Comparison of ENCODE assay signal across 1 cellular context in the genomic region with DNA sequence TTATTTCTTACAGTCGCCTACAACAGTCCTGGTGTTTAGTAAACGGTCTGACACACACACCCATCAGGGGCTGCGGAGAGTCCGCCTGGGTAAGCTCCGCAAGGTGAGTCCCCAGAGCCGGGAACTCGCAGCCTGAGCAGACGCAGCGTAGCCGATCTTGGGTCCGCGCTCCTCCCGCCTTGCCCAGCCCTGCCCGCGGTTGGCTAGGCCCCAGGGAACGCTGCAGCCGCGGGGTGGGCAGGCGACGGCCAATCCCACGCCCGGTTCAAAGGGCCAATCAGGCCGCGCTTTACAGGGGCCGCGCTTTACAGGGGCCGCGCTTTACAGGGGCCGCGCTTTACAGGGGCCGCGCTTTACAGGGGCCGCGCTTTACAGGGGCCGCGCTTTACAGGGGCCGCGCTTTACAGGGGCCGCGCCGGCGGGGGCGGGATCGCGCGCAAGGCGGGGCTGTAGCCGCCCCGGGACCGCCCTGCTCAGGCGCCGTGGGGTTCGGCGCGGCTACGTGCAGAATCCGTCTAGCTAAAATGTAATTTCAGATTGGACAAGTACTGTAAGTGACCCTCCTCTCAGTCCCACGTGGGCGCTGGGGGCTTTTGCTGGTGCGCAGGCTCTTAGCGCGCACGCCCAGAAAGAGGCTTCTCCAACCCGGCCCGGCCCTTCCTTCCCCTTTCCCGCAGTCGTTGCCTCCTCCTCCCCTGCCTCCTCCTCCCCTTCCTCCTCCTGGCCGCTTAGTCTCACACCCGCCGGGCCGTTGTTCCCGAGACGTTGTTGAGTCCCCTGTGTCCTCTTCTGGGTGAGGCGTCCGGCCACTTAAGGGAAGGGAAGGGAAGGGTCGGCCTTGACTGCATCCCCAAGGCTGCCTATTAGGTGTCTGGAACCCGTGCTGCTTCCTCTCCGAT.
TF ChIP-seq lines count a peak whose summit lies in the region.

A gene with protein sequence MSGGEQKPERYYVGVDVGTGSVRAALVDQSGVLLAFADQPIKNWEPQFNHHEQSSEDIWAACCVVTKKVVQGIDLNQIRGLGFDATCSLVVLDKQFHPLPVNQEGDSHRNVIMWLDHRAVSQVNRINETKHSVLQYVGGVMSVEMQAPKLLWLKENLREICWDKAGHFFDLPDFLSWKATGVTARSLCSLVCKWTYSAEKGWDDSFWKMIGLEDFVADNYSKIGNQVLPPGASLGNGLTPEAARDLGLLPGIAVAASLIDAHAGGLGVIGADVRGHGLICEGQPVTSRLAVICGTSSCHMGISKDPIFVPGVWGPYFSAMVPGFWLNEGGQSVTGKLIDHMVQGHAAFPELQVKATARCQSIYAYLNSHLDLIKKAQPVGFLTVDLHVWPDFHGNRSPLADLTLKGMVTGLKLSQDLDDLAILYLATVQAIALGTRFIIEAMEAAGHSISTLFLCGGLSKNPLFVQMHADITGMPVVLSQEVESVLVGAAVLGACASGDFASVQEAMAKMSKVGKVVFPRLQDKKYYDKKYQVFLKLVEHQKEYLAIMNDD (plus strand): TSS at position 737 of the 899 bp plus-strand sequence. CDS start 24,456 bp downstream, outside the sequence.

TF ChIP-seq in HepG2, 621 proteins besides CTCF, POLR2A, EP300 and RAD21 (continued from another document and continues in another):
- TF ChIP-seq, protein P1, sequence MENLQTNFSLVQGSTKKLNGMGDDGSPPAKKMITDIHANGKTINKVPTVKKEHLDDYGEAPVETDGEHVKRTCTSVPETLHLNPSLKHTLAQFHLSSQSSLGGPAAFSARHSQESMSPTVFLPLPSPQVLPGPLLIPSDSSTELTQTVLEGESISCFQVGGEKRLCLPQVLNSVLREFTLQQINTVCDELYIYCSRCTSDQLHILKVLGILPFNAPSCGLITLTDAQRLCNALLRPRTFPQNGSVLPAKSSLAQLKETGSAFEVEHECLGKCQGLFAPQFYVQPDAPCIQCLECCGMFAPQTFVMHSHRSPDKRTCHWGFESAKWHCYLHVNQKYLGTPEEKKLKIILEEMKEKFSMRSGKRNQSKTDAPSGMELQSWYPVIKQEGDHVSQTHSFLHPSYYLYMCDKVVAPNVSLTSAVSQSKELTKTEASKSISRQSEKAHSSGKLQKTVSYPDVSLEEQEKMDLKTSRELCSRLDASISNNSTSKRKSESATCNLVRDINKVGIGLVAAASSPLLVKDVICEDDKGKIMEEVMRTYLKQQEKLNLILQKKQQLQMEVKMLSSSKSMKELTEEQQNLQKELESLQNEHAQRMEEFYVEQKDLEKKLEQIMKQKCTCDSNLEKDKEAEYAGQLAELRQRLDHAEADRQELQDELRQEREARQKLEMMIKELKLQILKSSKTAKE (CRISPR knock-in tag; IDR thresholded peaks at IDR 0.05; ENCODE audit: borderline replicate concordance): no peak
- TF ChIP-seq, protein P2, sequence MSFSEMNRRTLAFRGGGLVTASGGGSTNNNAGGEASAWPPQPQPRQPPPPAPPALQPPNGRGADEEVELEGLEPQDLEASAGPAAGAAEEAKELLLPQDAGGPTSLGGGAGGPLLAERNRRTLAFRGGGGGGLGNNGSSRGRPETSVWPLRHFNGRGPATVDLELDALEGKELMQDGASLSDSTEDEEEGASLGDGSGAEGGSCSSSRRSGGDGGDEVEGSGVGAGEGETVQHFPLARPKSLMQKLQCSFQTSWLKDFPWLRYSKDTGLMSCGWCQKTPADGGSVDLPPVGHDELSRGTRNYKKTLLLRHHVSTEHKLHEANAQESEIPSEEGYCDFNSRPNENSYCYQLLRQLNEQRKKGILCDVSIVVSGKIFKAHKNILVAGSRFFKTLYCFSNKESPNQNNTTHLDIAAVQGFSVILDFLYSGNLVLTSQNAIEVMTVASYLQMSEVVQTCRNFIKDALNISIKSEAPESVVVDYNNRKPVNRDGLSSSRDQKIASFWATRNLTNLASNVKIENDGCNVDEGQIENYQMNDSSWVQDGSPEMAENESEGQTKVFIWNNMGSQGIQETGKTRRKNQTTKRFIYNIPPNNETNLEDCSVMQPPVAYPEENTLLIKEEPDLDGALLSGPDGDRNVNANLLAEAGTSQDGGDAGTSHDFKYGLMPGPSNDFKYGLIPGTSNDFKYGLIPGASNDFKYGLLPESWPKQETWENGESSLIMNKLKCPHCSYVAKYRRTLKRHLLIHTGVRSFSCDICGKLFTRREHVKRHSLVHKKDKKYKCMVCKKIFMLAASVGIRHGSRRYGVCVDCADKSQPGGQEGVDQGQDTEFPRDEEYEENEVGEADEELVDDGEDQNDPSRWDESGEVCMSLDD (CRISPR knock-in tag; IDR thresholded peaks at IDR 0.05; ENCODE audit: borderline replicate concordance): no peak
- TF ChIP-seq ZNF138 (CRISPR knock-in tag; IDR thresholded peaks at IDR 0.05; ENCODE audit: low read depth): no peak
- TF ChIP-seq ZBTB42 (CRISPR knock-in tag; IDR thresholded peaks at IDR 0.05): no peak
- TF ChIP-seq MED1 (CRISPR knock-in tag; IDR thresholded peaks at IDR 0.05): peak; percentile 74
- TF ChIP-seq IRF2 (CRISPR knock-in tag; IDR thresholded peaks at IDR 0.05): peak; percentile 30; the same call in 1 of the 2 replicates
- peak; percentile 37; the same call in 1 of the 2 replicates for TF ChIP-seq ZNF350 (CRISPR knock-in tag; IDR thresholded peaks at IDR 0.05; ENCODE audit: borderline replicate concordance, low read depth)
- TF ChIP-seq RBM39 (IDR thresholded peaks at IDR 0.05; ENCODE audit: low read depth, low read length, poor library complexity, severe bottlenecking): no peak
- TF ChIP-seq ZSCAN20 (CRISPR knock-in tag; IDR thresholded peaks at IDR 0.05; ENCODE audit: borderline replicate concordance): no peak
- TF ChIP-seq CENPX (CRISPR knock-in tag; IDR thresholded peaks at IDR 0.05): no peak
- no peak for TF ChIP-seq ZNF160 (CRISPR knock-in tag; IDR thresholded peaks at IDR 0.05)
- no peak for TF ChIP-seq ZNF672 (CRISPR knock-in tag; IDR thresholded peaks at IDR 0.05)
- TF ChIP-seq ZNF326 (CRISPR knock-in tag; IDR thresholded peaks at IDR 0.05; ENCODE audit: borderline replicate concordance): no peak
- TF ChIP-seq REPIN1 (CRISPR knock-in tag; IDR thresholded peaks at IDR 0.05; ENCODE audit: borderline replicate concordance, low read depth): no peak; the same call in 1 of the 2 replicates
- peak; percentile 88; the same call in 1 of the 2 replicates for TF ChIP-seq ZNF451 (CRISPR knock-in tag; IDR thresholded peaks at IDR 0.05)
- TF ChIP-seq AKAP8 (CRISPR knock-in tag; IDR thresholded peaks at IDR 0.05): no peak
- TF ChIP-seq ZNF557 (CRISPR knock-in tag; IDR thresholded peaks at IDR 0.05): no peak
- 0 out of 2 replicates have a peak, but pooled peaks have one; percentile 68 for TF ChIP-seq ZIK1 (CRISPR knock-in tag; IDR thresholded peaks at IDR 0.05; ENCODE audit: borderline replicate concordance, low read depth)
- TF ChIP-seq, protein P3, sequence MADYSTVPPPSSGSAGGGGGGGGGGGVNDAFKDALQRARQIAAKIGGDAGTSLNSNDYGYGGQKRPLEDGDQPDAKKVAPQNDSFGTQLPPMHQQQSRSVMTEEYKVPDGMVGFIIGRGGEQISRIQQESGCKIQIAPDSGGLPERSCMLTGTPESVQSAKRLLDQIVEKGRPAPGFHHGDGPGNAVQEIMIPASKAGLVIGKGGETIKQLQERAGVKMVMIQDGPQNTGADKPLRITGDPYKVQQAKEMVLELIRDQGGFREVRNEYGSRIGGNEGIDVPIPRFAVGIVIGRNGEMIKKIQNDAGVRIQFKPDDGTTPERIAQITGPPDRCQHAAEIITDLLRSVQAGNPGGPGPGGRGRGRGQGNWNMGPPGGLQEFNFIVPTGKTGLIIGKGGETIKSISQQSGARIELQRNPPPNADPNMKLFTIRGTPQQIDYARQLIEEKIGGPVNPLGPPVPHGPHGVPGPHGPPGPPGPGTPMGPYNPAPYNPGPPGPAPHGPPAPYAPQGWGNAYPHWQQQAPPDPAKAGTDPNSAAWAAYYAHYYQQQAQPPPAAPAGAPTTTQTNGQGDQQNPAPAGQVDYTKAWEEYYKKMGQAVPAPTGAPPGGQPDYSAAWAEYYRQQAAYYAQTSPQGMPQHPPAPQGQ (CRISPR knock-in tag; IDR thresholded peaks at IDR 0.05; ENCODE audit: borderline replicate concordance): no peak
- TF ChIP-seq MATR3 (CRISPR knock-in tag; IDR thresholded peaks at IDR 0.05): no peak
- no peak for TF ChIP-seq ZNF496 (CRISPR knock-in tag; IDR thresholded peaks at IDR 0.05; ENCODE audit: insufficient replicate concordance)
- TF ChIP-seq ZFP36 (IDR thresholded peaks at IDR 0.05; ENCODE audit: borderline replicate concordance, low read depth, low read length, partially characterized antibody): no peak
- TF ChIP-seq ETV6 (CRISPR knock-in tag; conservative IDR thresholded peaks at IDR 0.05): no peak
- TF ChIP-seq HNRNPUL1 (IDR thresholded peaks at IDR 0.05; ENCODE audit: low read depth, low read length): no peak
- TF ChIP-seq HCFC1 (IDR thresholded peaks at IDR 0.05; ENCODE audit: low read depth, low read length): no peak
- no peak for TF ChIP-seq CHD2 (IDR thresholded peaks at IDR 0.05; ENCODE audit: low read depth, low read length)
- no peak for TF ChIP-seq JUNB (CRISPR knock-in tag; IDR thresholded peaks at IDR 0.05; ENCODE audit: borderline replicate concordance)
- TF ChIP-seq, protein P4, sequence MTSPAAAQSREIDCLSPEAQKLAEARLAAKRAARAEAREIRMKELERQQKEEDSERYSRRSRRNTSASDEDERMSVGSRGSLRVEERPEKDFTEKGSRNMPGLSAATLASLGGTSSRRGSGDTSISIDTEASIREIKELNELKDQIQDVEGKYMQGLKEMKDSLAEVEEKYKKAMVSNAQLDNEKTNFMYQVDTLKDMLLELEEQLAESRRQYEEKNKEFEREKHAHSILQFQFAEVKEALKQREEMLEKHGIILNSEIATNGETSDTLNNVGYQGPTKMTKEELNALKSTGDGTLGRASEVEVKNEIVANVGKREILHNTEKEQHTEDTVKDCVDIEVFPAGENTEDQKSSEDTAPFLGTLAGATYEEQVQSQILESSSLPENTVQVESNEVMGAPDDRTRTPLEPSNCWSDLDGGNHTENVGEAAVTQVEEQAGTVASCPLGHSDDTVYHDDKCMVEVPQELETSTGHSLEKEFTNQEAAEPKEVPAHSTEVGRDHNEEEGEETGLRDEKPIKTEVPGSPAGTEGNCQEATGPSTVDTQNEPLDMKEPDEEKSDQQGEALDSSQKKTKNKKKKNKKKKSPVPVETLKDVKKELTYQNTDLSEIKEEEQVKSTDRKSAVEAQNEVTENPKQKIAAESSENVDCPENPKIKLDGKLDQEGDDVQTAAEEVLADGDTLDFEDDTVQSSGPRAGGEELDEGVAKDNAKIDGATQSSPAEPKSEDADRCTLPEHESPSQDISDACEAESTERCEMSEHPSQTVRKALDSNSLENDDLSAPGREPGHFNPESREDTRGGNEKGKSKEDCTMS (CRISPR knock-in tag; conservative IDR thresholded peaks at IDR 0.05): no peak
- TF ChIP-seq YEATS2 (CRISPR knock-in tag; IDR thresholded peaks at IDR 0.05; ENCODE audit: borderline replicate concordance): peak; percentile 13; the same call in 1 of the 2 replicates
- TF ChIP-seq ZNF337 (CRISPR knock-in tag; IDR thresholded peaks at IDR 0.05; ENCODE audit: borderline replicate concordance, low read depth): peak; percentile 80; the same call in 1 of the 2 replicates
- TF ChIP-seq, protein P5, sequence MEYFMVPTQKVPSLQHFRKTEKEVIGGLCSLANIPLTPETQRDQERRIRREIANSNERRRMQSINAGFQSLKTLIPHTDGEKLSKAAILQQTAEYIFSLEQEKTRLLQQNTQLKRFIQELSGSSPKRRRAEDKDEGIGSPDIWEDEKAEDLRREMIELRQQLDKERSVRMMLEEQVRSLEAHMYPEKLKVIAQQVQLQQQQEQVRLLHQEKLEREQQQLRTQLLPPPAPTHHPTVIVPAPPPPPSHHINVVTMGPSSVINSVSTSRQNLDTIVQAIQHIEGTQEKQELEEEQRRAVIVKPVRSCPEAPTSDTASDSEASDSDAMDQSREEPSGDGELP (IDR thresholded peaks at IDR 0.05; ENCODE audit: borderline replicate concordance, low read depth): peak; percentile 39; the same call in 1 of the 2 replicates
- TF ChIP-seq ZKSCAN1 (IDR thresholded peaks at IDR 0.05; ENCODE audit: low read length): no peak
- peak; percentile 80; the same call in 1 of the 2 replicates for TF ChIP-seq SIN3A (IDR thresholded peaks at IDR 0.05; ENCODE audit: borderline replicate concordance, low read depth, low read length)
- TF ChIP-seq, protein P6, sequence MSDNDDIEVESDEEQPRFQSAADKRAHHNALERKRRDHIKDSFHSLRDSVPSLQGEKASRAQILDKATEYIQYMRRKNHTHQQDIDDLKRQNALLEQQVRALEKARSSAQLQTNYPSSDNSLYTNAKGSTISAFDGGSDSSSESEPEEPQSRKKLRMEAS (IDR thresholded peaks at IDR 0.05): peak; percentile 78
- TF ChIP-seq, protein P7, sequence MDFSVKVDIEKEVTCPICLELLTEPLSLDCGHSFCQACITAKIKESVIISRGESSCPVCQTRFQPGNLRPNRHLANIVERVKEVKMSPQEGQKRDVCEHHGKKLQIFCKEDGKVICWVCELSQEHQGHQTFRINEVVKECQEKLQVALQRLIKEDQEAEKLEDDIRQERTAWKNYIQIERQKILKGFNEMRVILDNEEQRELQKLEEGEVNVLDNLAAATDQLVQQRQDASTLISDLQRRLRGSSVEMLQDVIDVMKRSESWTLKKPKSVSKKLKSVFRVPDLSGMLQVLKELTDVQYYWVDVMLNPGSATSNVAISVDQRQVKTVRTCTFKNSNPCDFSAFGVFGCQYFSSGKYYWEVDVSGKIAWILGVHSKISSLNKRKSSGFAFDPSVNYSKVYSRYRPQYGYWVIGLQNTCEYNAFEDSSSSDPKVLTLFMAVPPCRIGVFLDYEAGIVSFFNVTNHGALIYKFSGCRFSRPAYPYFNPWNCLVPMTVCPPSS (IDR thresholded peaks at IDR 0.05): no peak
- TF ChIP-seq, protein P8, sequence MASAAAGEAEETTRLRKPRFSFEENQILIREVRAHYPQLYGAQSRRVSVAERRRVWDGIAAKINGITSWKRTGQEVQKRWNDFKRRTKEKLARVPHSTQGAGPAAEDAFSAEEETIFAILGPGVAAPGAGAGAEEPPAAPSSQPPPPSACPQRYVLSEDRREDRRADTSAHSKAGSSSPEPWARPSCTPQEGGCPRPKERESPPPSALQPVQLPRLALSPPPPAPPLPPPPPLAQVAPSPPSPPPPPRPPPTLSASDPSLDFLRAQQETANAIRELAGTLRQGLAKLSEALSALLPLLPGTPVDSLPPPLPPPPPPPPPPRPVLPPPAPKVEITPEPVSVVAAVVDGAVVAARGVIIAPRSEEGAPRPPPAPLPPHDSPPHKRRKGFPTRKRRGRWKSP (CRISPR knock-in tag; IDR thresholded peaks at IDR 0.05): peak; percentile 86
- TF ChIP-seq, protein P9, sequence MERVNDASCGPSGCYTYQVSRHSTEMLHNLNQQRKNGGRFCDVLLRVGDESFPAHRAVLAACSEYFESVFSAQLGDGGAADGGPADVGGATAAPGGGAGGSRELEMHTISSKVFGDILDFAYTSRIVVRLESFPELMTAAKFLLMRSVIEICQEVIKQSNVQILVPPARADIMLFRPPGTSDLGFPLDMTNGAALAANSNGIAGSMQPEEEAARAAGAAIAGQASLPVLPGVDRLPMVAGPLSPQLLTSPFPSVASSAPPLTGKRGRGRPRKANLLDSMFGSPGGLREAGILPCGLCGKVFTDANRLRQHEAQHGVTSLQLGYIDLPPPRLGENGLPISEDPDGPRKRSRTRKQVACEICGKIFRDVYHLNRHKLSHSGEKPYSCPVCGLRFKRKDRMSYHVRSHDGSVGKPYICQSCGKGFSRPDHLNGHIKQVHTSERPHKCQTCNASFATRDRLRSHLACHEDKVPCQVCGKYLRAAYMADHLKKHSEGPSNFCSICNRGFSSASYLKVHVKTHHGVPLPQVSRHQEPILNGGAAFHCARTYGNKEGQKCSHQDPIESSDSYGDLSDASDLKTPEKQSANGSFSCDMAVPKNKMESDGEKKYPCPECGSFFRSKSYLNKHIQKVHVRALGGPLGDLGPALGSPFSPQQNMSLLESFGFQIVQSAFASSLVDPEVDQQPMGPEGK (CRISPR knock-in tag; IDR thresholded peaks at IDR 0.05): peak; percentile 38
- no peak; the same call in 1 of the 2 replicates for TF ChIP-seq BORCS8-MEF2B (CRISPR knock-in tag; IDR thresholded peaks at IDR 0.05)
- TF ChIP-seq, protein P10, sequence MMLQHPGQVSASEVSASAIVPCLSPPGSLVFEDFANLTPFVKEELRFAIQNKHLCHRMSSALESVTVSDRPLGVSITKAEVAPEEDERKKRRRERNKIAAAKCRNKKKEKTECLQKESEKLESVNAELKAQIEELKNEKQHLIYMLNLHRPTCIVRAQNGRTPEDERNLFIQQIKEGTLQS (CRISPR knock-in tag; IDR thresholded peaks at IDR 0.05): no peak
